ENCODE assay signal across 8 cellular contexts in the genomic region with DNA sequence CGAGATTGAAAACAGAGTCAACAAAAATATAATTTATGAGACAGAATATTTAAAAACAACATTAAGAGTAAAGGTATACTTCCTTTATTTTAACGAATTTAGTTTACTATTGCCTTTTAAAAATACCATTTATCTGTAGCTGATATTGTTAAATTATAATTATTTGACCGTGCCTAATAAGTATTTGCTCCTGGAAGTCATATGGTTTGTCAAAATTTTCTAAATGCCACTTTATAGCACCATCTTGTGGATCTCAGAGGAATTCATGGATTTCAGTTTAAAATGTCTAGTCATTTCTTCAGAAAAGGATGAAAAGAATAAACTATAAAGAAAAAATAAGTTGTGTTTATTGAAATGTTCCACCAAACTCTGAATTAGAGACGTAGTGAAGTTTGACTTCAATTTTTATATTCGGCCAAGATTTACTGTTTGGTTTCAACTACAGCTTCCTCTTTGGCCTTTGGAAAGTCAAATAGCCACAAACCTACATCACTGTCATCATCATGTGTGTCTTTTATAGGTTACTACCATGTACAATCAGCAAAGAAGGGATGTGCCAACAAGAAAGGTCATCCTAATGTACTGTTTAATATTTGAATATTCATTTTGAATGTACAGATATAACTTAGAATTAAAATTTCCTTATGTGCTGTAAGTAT. TPM values are rescaled to one million over a fixed set of nuclear protein-coding genes. Genes with fewer than 3 reads are reported as not detected.
DNase-seq lines count a peak whose midpoint lies in the region; ATAC-seq, FAIRE-seq and TF ChIP-seq lines count a peak whose summit lies in the region.

No MANE protein-coding gene starts in this region.

- POLR2A ChIA-PET in A549 (lab: Yijun Ruan, JAX), result no interaction called here

- H3K27ac ChIP-seq in A549, result no peak overlapping the region
- H3K27ac ChIP-seq in esophagus squamous epithelium, result no peak overlapping the region
- H3K27ac ChIP-seq in small intestine (ENCODE audit: low read depth in 1 of 2, low read length in 1 of 2), result no peak overlapping the region

- intact Hi-C loops in esophagus squamous epithelium (cut with DNase I), result no loop called here

- peak; percentile 6 to 27 for DNase-seq in A549 (ENCODE audit: low read depth in 1 of 2, low spot score in 1 of 2)
- DNase-seq in GM18507 (ENCODE audit: extremely low spot score, insufficient read length, low read depth), result no peak
- DNase-seq in OCI-M1 (lab: John Stamatoyannopoulos, UW), result peak; percentile 62
- no peak for DNase-seq in esophagus squamous epithelium (lab: John Stamatoyannopoulos, UW)
- peak; percentile 9 for DNase-seq in small intestine
- DNase-seq in GM19239 (ENCODE audit: insufficient read length, low spot score), result no peak
- no peak for DNase-seq in T-helper 1 cell
- no peak for DNase-seq in NK-92 treated with Interleukin-12 subunit alpha and Interleukin-12 subunit beta, amount 100 ng/mL, for 24 hours (lab: John Stamatoyannopoulos, UW)

- peak in 1 of 2 experiments; percentile 55; a peak in 2 of 6 replicates for ATAC-seq in A549

- TF ChIP-seq CTCF in A549 (IDR thresholded peaks at IDR 0.05) (peak; percentile 75), esophagus squamous epithelium (IDR thresholded peaks at IDR 0.05) (peak; percentile 9 to 64 (median 49))

- H3K36me3 ChIP-seq in esophagus squamous epithelium (no peaks in the 10 kb centered on the region), small intestine (ENCODE audit: control insufficient read depth in 2 of 2, insufficient read depth in 2 of 2, low read length in 2 of 2) (no peaks in the 10 kb centered on the region)

- no peak for FAIRE-seq in A549 (lab: Jason Lieb, UNC)
- peak; percentile 47 for FAIRE-seq in GM18507 (lab: Jason Lieb, UNC)
- peak; percentile 90 for FAIRE-seq in small intestine (lab: Jason Lieb, UNC)
- FAIRE-seq in GM19239 (lab: Jason Lieb, UNC), result no peak

- H3K27me3 ChIP-seq in esophagus squamous epithelium, result peaks cover 0 to 16% (median 0%) of the 10 kb centered on the region in 4 donors
- H3K27me3 ChIP-seq in small intestine (ENCODE audit: control insufficient read depth in 2 of 2, insufficient read depth in 2 of 2, low read length in 2 of 2), result peaks cover 0 to 1% of the 10 kb centered on the region in 2 donors

- 17% methylated on average over 5 of the region's 5 CpGs for WGBS in A549 (ENCODE audit: missing lambda C conversion rate)
- WGBS in esophagus squamous epithelium, 2 donors, result 18 to 23% methylated on average over 5 of the region's 5 CpGs
- 20 to 22% (median 21%) methylated on average over 5 of the region's 5 CpGs for WGBS in small intestine, 3 donors

- H3K4me3 ChIP-seq in A549 (no peak overlapping the region), esophagus squamous epithelium (no peak overlapping the region), small intestine (ENCODE audit: low read depth in 1 of 2, low read length in 2 of 2) (no peak overlapping the region)

- TF ChIP-seq EP300 in A549 (IDR thresholded peaks at IDR 0.05), result no peak

- peak; percentile 64 to 66 for TF ChIP-seq RAD21 in A549 (conservative IDR thresholded peaks at IDR 0.05 in 1 of 2, IDR thresholded peaks at IDR 0.05 in 1 of 2)

- no peak for TF ChIP-seq POLR2A in A549 (IDR thresholded peaks at IDR 0.05; ENCODE audit: low read length)
- TF ChIP-seq POLR2A in esophagus squamous epithelium (IDR thresholded peaks at IDR 0.05), result no peak

- H3K4me1 ChIP-seq in A549 (no peaks in the 10 kb centered on the region), esophagus squamous epithelium (no peaks in the 10 kb centered on the region), small intestine (ENCODE audit: control insufficient read depth in 2 of 2, insufficient read depth in 1 of 2, low read depth in 1 of 2, low read length in 1 of 2) (no peaks in the 10 kb centered on the region)

- H3K4me2 ChIP-seq in A549, result no peak overlapping the region

- CTCF ChIA-PET in A549 (lab: Yijun Ruan, JAX), result interaction anchor here (0.9 to 3.3 kb wide), 11 partner anchors 9 to 1299 kb away, joined by 3 to 13 read pairs (median 4); no protein-coding TSS in a partner anchor

- H3K9me3 ChIP-seq in A549 (no peaks in the 10 kb centered on the region), esophagus squamous epithelium (no peaks in the 10 kb centered on the region), small intestine (ENCODE audit: control insufficient read depth, low read depth) (no peaks in the 10 kb centered on the region)

TF ChIP-seq in A549, 52 proteins besides CTCF, POLR2A, EP300 and RAD21:
- TF ChIP-seq SREBF2 (IDR thresholded peaks at IDR 0.05) (no peak), SMC3 (IDR thresholded peaks at IDR 0.05) (peak; percentile 63), HDAC2 (IDR thresholded peaks at IDR 0.05) (no peak), PHF8 (IDR thresholded peaks at IDR 0.05; ENCODE audit: borderline replicate concordance, low read depth) (no peak), FOSB (CRISPR knock-in tag; IDR thresholded peaks at IDR 0.05) (no peak), ZNF302 (CRISPR knock-in tag; IDR thresholded peaks at IDR 0.05) (no peak), JUNB (IDR thresholded peaks at IDR 0.05) (no peak)
- TF ChIP-seq, protein P1, sequence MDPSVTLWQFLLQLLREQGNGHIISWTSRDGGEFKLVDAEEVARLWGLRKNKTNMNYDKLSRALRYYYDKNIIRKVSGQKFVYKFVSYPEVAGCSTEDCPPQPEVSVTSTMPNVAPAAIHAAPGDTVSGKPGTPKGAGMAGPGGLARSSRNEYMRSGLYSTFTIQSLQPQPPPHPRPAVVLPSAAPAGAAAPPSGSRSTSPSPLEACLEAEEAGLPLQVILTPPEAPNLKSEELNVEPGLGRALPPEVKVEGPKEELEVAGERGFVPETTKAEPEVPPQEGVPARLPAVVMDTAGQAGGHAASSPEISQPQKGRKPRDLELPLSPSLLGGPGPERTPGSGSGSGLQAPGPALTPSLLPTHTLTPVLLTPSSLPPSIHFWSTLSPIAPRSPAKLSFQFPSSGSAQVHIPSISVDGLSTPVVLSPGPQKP (IDR thresholded peaks at IDR 0.05; ENCODE audit: low read depth, low read length), result no peak

RNA-seq across cellular contexts. Expression of a gene that starts 10.3 kb away (rescaled TPM):
- polyA plus RNA-seq in A549 (2011; rRNA removed), result 4.5 and 5.2 TPM in 2 replicates
- polyA plus RNA-seq in A549 (2012; cell fraction: cytosol; rRNA removed), result 1.6 and 1.9 TPM in 2 replicates
- 0.44 and 0.78 TPM in 2 replicates for polyA plus RNA-seq in A549 (2012; cell fraction: nucleus; rRNA removed)
- 2.1 to 3.3 TPM (median 3.0 TPM) in 3 replicates for polyA plus RNA-seq in A549 (2017; fragmentation: RNase III; extraction: RNeasy Plus Mini Kit Qiagen cat#74134 plus additional on column Dnase treatment)
- polyA minus RNA-seq in A549 (2011; rRNA and poly(A)+ RNA removed), result 3.2 and 5.9 TPM in 2 replicates
- 1 to 10 TPM; 1.3 to 5.0 (median 2.6) TPM for total RNA-seq in esophagus squamous epithelium
- under 1 TPM; 0.54 to 0.89 (median 0.81) TPM for polyA plus RNA-seq in small intestine

RNA-seq across cellular contexts. Expression of a gene that starts 49.8 kb away (rescaled TPM):
- polyA plus RNA-seq in A549 (2011; rRNA removed) (6.4 and 9.3 TPM in 2 replicates), A549 (2017; fragmentation: RNase III; extraction: RNeasy Plus Mini Kit Qiagen cat#74134 plus additional on column Dnase treatment) (9.2 to 9.9 TPM (median 9.4 TPM) in 3 replicates), small intestine (1 to 10 TPM; 6.8 to 8.3 (median 7.7) TPM)
- 2.1 and 3.5 TPM in 2 replicates for polyA plus RNA-seq in A549 (2012; cell fraction: cytosol; rRNA removed)
- polyA plus RNA-seq in A549 (2012; cell fraction: nucleus; rRNA removed), result 1.6 and 4.0 TPM in 2 replicates
- polyA minus RNA-seq in A549 (2011; rRNA and poly(A)+ RNA removed), result 2.7 and 3.1 TPM in 2 replicates
- total RNA-seq in esophagus squamous epithelium, result 10 to 100 TPM in 2 of 4 donors, 1 to 10 TPM in 2; 6.1 to 10.7 (median 9.6) TPM

Comparison
In these comparisons a context has a peak if more than half of its experiments do, and no peak if none do; other contexts are left out.
1. DNase-seq: peak in A549 (2 of 2), OCI-M1 (single experiment) and small intestine (single experiment); none in GM18507 (single experiment), esophagus squamous epithelium (single experiment), GM19239 (single experiment), T-helper 1 cell (0 of 5) and NK-92 treated with Interleukin-12 subunit alpha and Interleukin-12 subunit beta, amount 100 ng/mL, for 24 hours (single experiment).